15 cellular contexts compared by ENCODE assay signal in the genomic region with DNA sequence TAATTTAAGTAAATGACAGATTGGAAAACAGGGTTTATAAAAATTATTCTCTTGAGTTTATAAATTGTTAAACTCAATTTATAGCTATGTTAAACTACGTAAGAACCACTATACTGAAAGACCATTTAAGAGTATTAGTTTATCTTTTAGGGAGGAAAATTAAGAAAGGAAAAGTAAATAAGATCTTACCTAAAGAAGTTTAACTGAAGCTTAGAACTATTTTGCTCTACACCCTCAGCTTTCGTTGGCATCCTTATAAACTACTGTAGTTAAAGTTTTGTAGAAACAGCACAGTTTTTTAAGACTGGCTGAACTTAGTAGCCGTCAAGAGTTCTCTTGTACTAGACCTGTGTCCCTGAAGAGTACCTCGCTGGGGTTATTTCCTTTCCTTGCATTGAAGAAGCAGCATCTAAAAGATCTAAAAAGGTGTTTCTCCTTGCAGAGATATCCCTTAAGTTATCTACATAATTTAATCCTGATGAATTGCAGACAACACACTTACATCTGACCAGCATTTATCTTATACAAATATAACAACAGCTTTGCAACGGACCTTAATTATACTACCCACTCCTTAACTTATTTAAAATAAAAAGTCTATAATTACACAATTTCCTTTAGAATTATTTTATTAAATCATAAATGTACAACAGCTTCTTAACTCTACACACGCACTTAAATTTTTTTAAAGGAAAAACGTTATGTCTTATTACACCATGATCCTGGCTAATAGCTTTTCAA. TPM values are rescaled to one million over a fixed set of nuclear protein-coding genes. Genes with fewer than 3 reads are reported as not detected.
DNase-seq lines count a peak whose midpoint lies in the region; ATAC-seq, FAIRE-seq and TF ChIP-seq lines count a peak whose summit lies in the region.
"Had no signal": no experiment of that assay in that cellular context is flagged by ENCODE, and none has a peak within 500 bp of the region (broad histone marks: within the 10 kb centered on the region; RNA-seq: fewer than 3 reads in every experiment).

No MANE protein-coding gene starts in this region.

- H3K27me3 ChIP-seq in Panc1 (ENCODE audit: control insufficient read depth, insufficient read depth, low read length) (no peaks in the 10 kb centered on the region), astrocyte (ENCODE audit: insufficient read depth, low read length) (no peaks in the 10 kb centered on the region), neural progenitor cell (no peaks in the 10 kb centered on the region), aorta (ENCODE audit: control insufficient read depth in 1 of 2, insufficient read depth in 2 of 2, low read length in 1 of 2) (no peaks in the 10 kb centered on the region), osteoblast (ENCODE audit: insufficient read depth, low read length) (no peaks in the 10 kb centered on the region)

- no peak for ATAC-seq in activated CD8-positive, alpha-beta memory T cell treated with anti-CD3 and anti-CD28 coated beads, Interleukin-2, amount 10 ng/mL, durations not matched to agents 7 days and 5 days
- ATAC-seq in Panc1 (no peak), aorta (ENCODE audit: low FRiP score) (no peak)

- H3K79me2 ChIP-seq in astrocyte (ENCODE audit: insufficient read depth, low read length) = peaks cover 65% of the 10 kb centered on the region
- peaks cover 86% of the 10 kb centered on the region for H3K79me2 ChIP-seq in neural progenitor cell (ENCODE audit: low read depth)
- peaks cover 40% of the 10 kb centered on the region for H3K79me2 ChIP-seq in osteoblast (ENCODE audit: insufficient read depth, low read length)

- POLR2A ChIA-PET in Panc1 (lab: Charles Lee) = interaction anchor here (0.6 to 1.4 kb wide), 5 partner anchors 9 to 277 kb away, joined by 3 to 6 read pairs (median 4); no protein-coding TSS in a partner anchor

- H4K20me1 ChIP-seq in astrocyte (ENCODE audit: insufficient read depth, low read length) (peaks cover 97% of the 10 kb centered on the region), neural progenitor cell (ENCODE audit: low read depth) (peaks cover 95% of the 10 kb centered on the region), osteoblast (ENCODE audit: insufficient read depth, low read length) (peaks cover 71% of the 10 kb centered on the region)

- peak overlapping the region; percentile 48; the same call in 1 of the 2 replicates for H3K27ac ChIP-seq in Panc1 (ENCODE audit: low read length)
- no peak overlapping the region for H3K27ac ChIP-seq in astrocyte (ENCODE audit: low read depth, low read length)
- peak overlapping the region; percentile 59 for H3K27ac ChIP-seq in neural progenitor cell
- no peak overlapping the region for H3K27ac ChIP-seq in aorta (ENCODE audit: low read depth in 1 of 2, low read length in 2 of 2)
- H3K27ac ChIP-seq in osteoblast (ENCODE audit: low read depth, low read length) = no peak overlapping the region
- H3K27ac ChIP-seq: VCaP had no signal

- intact Hi-C loops in Panc1 (cut with micrococcal nuclease; ENCODE audit: unreplicated experiment) (no loop called here), aorta (cut with DNase I) (loop anchor here in 1 of 2 donors (10.0 kb wide), 1 partner anchor 173 kb away; no protein-coding TSS in a partner anchor)

- FAIRE-seq in astrocyte (lab: Jason Lieb, UNC) = no peak

- in situ Hi-C loops in Panc1 (cut with HindIII; ENCODE audit: low pct_unique_long_range_greater_than_20kb, low sequenced_read_pairs) = no loop called here

- no peak overlapping the region for H3K9ac ChIP-seq in astrocyte (ENCODE audit: low read length)
- H3K9ac ChIP-seq in neural progenitor cell = no peak overlapping the region

- peaks cover 88% of the 10 kb centered on the region for H3K4me1 Mint-ChIP-seq in activated CD8-positive, alpha-beta memory T cell treated with anti-CD3 and anti-CD28 coated beads, Interleukin-2, amount 10 ng/mL, durations not matched to agents 7 days and 5 days
- H3K4me1 Mint-ChIP-seq in astrocyte (ENCODE audit: low read depth, unreplicated experiment) = peaks cover 61% of the 10 kb centered on the region
- peaks cover 49% of the 10 kb centered on the region for H3K4me1 Mint-ChIP-seq in neural progenitor cell

- no peak overlapping the region for H3K4me2 ChIP-seq in astrocyte (ENCODE audit: low read length)
- no peak overlapping the region for H3K4me2 ChIP-seq in neural progenitor cell
- no peak overlapping the region for H3K4me2 ChIP-seq in osteoblast (ENCODE audit: insufficient read depth, low read length)

- H3K36me3 Mint-ChIP-seq in activated CD8-positive, alpha-beta memory T cell treated with anti-CD3 and anti-CD28 coated beads, Interleukin-2, amount 10 ng/mL, durations not matched to agents 7 days and 5 days = peaks cover 87% of the 10 kb centered on the region
- H3K36me3 Mint-ChIP-seq in astrocyte (ENCODE audit: low read depth, unreplicated experiment) = peaks cover 31% of the 10 kb centered on the region
- peaks cover 75% of the 10 kb centered on the region for H3K36me3 Mint-ChIP-seq in neural progenitor cell

- peaks cover 99% of the 10 kb centered on the region for H3K4me1 ChIP-seq in Panc1 (ENCODE audit: control insufficient read depth, insufficient read depth, low read length)
- peaks cover 4% of the 10 kb centered on the region for H3K4me1 ChIP-seq in astrocyte (ENCODE audit: insufficient read depth, low read length)
- H3K4me1 ChIP-seq in neural progenitor cell = peaks cover 30% of the 10 kb centered on the region
- peaks cover 1 to 6% of the 10 kb centered on the region in 2 donors for H3K4me1 ChIP-seq in aorta (ENCODE audit: control insufficient read depth in 1 of 2, insufficient read depth in 2 of 2, low read length in 2 of 2)
- peaks cover 8% of the 10 kb centered on the region for H3K4me1 ChIP-seq in osteoblast (ENCODE audit: insufficient read depth, low read length)

- H3F3A ChIP-seq in neural progenitor cell (ENCODE audit: low read depth) = peaks cover 98% of the 10 kb centered on the region

- H3K27ac Mint-ChIP-seq in activated CD8-positive, alpha-beta memory T cell treated with anti-CD3 and anti-CD28 coated beads, Interleukin-2, amount 10 ng/mL, durations not matched to agents 7 days and 5 days = peak overlapping the region; percentile 86
- H3K27ac Mint-ChIP-seq in astrocyte (ENCODE audit: unreplicated experiment) (peak overlapping the region; percentile 6), neural progenitor cell (no peak overlapping the region)

- H3K27me3 Mint-ChIP-seq in activated CD8-positive, alpha-beta memory T cell treated with anti-CD3 and anti-CD28 coated beads, Interleukin-2, amount 10 ng/mL, durations not matched to agents 7 days and 5 days = no peaks in the 10 kb centered on the region
- H3K27me3 Mint-ChIP-seq in astrocyte (ENCODE audit: low read depth, unreplicated experiment) (no peaks in the 10 kb centered on the region), neural progenitor cell (ENCODE audit: insufficient read depth, low read depth) (peaks cover 12% of the 10 kb centered on the region)

- TF ChIP-seq CTCF in Panc1 (IDR thresholded peaks at IDR 0.05) (no peak), astrocyte (IDR thresholded peaks at IDR 0.05; ENCODE audit: insufficient read depth, low read depth, low read length) (no peak), neural progenitor cell (IDR thresholded peaks at IDR 0.05) (no peak), osteoblast (IDR thresholded peaks at IDR 0.05; ENCODE audit: extremely low read depth, low read depth, low read length) (no peak)

- BruUV-seq in Panc1 (replicated peaks; lab: Mats Ljungman, UMichigan) = no TSS peak

- H3K9me3 ChIP-seq in Panc1 (ENCODE audit: control insufficient read depth, insufficient read depth, low read depth, low read length) (no peaks in the 10 kb centered on the region), astrocyte (ENCODE audit: insufficient read depth, low read depth, low read length) (no peaks in the 10 kb centered on the region), neural progenitor cell (ENCODE audit: low read depth) (no peaks in the 10 kb centered on the region), aorta (ENCODE audit: control insufficient read depth, low read length) (no peaks in the 10 kb centered on the region), osteoblast (ENCODE audit: low read depth, low read length) (no peaks in the 10 kb centered on the region)

- CTCF ChIA-PET in activated CD8-positive, alpha-beta memory T cell treated with anti-CD3 and anti-CD28 coated beads, Interleukin-2, amount 10 ng/mL, durations not matched to agents 7 days and 5 days (lab: Charles Lee) = interaction anchor here (0.9 to 3.5 kb wide), 8 partner anchors 12 to 178 kb away, joined by 3 to 34 read pairs (median 4); a partner anchor contains a TSS
- CTCF ChIA-PET in Panc1 (lab: Charles Lee) = no interaction called here

- WGBS in aorta, 2 donors = 63% methylated on average over 7 of the region's 7 CpGs

- H3K9me3 Mint-ChIP-seq in activated CD8-positive, alpha-beta memory T cell treated with anti-CD3 and anti-CD28 coated beads, Interleukin-2, amount 10 ng/mL, durations not matched to agents 7 days and 5 days (ENCODE audit: low read depth) = no peaks in the 10 kb centered on the region
- H3K9me3 Mint-ChIP-seq in astrocyte (ENCODE audit: unreplicated experiment) (no peaks in the 10 kb centered on the region), neural progenitor cell (no peaks in the 10 kb centered on the region)

- H3K4me3 ChIP-seq in Panc1 (ENCODE audit: low read depth in 2 of 2, low read length in 2 of 2) = no peak overlapping the region
- no peak overlapping the region for H3K4me3 ChIP-seq in astrocyte (ENCODE audit: insufficient read depth, low read depth, low read length)
- no peak overlapping the region for H3K4me3 ChIP-seq in neural progenitor cell
- H3K4me3 ChIP-seq in aorta (ENCODE audit: low read length in 2 of 2) = no peak overlapping the region
- no peak overlapping the region for H3K4me3 ChIP-seq in osteoblast (ENCODE audit: insufficient read depth, low read length)

- H3K36me3 ChIP-seq in Panc1 (ENCODE audit: control insufficient read depth, insufficient read depth, low read length) = peaks cover 71% of the 10 kb centered on the region
- H3K36me3 ChIP-seq in astrocyte (ENCODE audit: insufficient read depth, low read length) = peaks cover 74% of the 10 kb centered on the region
- peaks cover 63% of the 10 kb centered on the region for H3K36me3 ChIP-seq in neural progenitor cell
- H3K36me3 ChIP-seq in aorta (ENCODE audit: control insufficient read depth in 1 of 2, insufficient read depth in 2 of 2, low read length in 1 of 2) = peaks cover 7 to 11% of the 10 kb centered on the region in 2 donors
- H3K36me3 ChIP-seq in osteoblast (ENCODE audit: insufficient read depth, low read length) = peaks cover 92% of the 10 kb centered on the region

- H2AFZ ChIP-seq in astrocyte (ENCODE audit: low read depth, low read length) (no peak overlapping the region), neural progenitor cell (replicated peaks) (no peak overlapping the region), osteoblast (ENCODE audit: low read length) (no peak overlapping the region)

- no peak overlapping the region for H3K4me3 Mint-ChIP-seq in activated CD8-positive, alpha-beta memory T cell treated with anti-CD3 and anti-CD28 coated beads, Interleukin-2, amount 10 ng/mL, durations not matched to agents 7 days and 5 days
- peak overlapping the region; percentile 4 for H3K4me3 Mint-ChIP-seq in astrocyte (ENCODE audit: unreplicated experiment)
- H3K4me3 Mint-ChIP-seq in neural progenitor cell = no peak overlapping the region

- no peak for DNase-seq in activated CD8-positive, alpha-beta memory T cell treated with anti-CD3 and anti-CD28 coated beads, Interleukin-2, amount 10 ng/mL, durations not matched to agents 7 days and 5 days
- DNase-seq in activated CD8-positive, alpha-beta memory T cell treated with anti-CD3 and anti-CD28 coated beads for 24 hours = no peak
- DNase-seq in Panc1 (ENCODE audit: low read depth, low spot score) (no peak), astrocyte (ENCODE audit: low read depth) (no peak), neural progenitor cell (ENCODE audit: low spot score) (no peak), aorta (no peak), osteoblast (ENCODE audit: insufficient read length, low spot score, missing footprints) (no peak), midbrain (lab: John Stamatoyannopoulos, UW) (no peak)
- DNase-seq: amniotic stem cell; HCEC 1CT; mammary epithelial cell; NCI-H2029 treated with DMSO at 0.1 percent for 48 hours; NCI-H524; stimulated activated CD4-positive, alpha-beta T cell treated with anti-CD3 and anti-CD28 coated beads, Interleukin-4, amount 100 ng/mL, for 24 hours had no signal

RNA-seq across cellular contexts. Expression of a gene that starts 9.1 kb away (rescaled TPM):
- total RNA-seq in activated CD8-positive, alpha-beta memory T cell treated with anti-CD3 and anti-CD28 coated beads, Interleukin-2, amount 10 ng/mL, durations not matched to agents 7 days and 5 days = 100 to 1,000 TPM; 768 to 857 TPM
- total RNA-seq in Panc1 (2021; ENCODE audit: unreplicated experiment) = 819 TPM
- polyA plus RNA-seq in Panc1 (2012; ENCODE audit: insufficient read length) = 815 TPM
- 361 and 415 TPM in 2 replicates for total RNA-seq in astrocyte
- 552 and 601 TPM in 2 replicates for total RNA-seq in neural progenitor cell (ENCODE audit: low replicate concordance)
- 100 to 1,000 TPM; 332 to 354 TPM for total RNA-seq in aorta
- 100 to 1,000 TPM; 345 to 392 TPM for polyA plus RNA-seq in aorta
- total RNA-seq in osteoblast = 82.9 and 83.1 TPM in 2 replicates

RNA-seq across cellular contexts. Expression of a gene that starts 10.1 kb away (rescaled TPM):
- total RNA-seq in activated CD8-positive, alpha-beta memory T cell treated with anti-CD3 and anti-CD28 coated beads, Interleukin-2, amount 10 ng/mL, durations not matched to agents 7 days and 5 days = 100 to 1,000 TPM; 235 to 279 TPM
- total RNA-seq in Panc1 (2021; ENCODE audit: unreplicated experiment) (308 TPM), astrocyte (141 and 148 TPM in 2 replicates), neural progenitor cell (ENCODE audit: low replicate concordance) (249 and 360 TPM in 2 replicates), aorta (10 to 100 TPM; 74.8 to 86.6 TPM), osteoblast (136 and 142 TPM in 2 replicates)
- polyA plus RNA-seq in Panc1 (2012; ENCODE audit: insufficient read length) = 136 TPM
- 100 to 1,000 TPM in 1 of 2 donors, 10 to 100 TPM in 1; 83.0 to 143 TPM for polyA plus RNA-seq in aorta

RNA-seq across cellular contexts. Expression of a gene that starts 39.4 kb away (rescaled TPM):
- total RNA-seq in activated CD8-positive, alpha-beta memory T cell treated with anti-CD3 and anti-CD28 coated beads, Interleukin-2, amount 10 ng/mL, durations not matched to agents 7 days and 5 days = 10 to 100 TPM; 20.1 to 44.4 TPM
- total RNA-seq in Panc1 (2021; ENCODE audit: unreplicated experiment) = 78.5 TPM
- 47.6 TPM for polyA plus RNA-seq in Panc1 (2012; ENCODE audit: insufficient read length)
- total RNA-seq in astrocyte = 49.0 and 50.4 TPM in 2 replicates
- total RNA-seq in neural progenitor cell (ENCODE audit: low replicate concordance) = 6.2 and 6.9 TPM in 2 replicates
- total RNA-seq in aorta = 1 to 10 TPM; 1.8 to 3.1 TPM
- 1 to 10 TPM in 1 of 2 donors, under 1 TPM in 1; 0.38 to 1.1 TPM for polyA plus RNA-seq in aorta
- 0.59 and 1.4 TPM in 2 replicates for total RNA-seq in osteoblast

Comparison
In these comparisons a context has a peak if more than half of its experiments do, and no peak if none do; other contexts are left out.
1. H3K27ac ChIP-seq: peak in Panc1 (single experiment) and neural progenitor cell (single experiment); none in astrocyte (single experiment), aorta (0 of 2) and osteoblast (single experiment).